Comparison of ENCODE assay signal across 37 cellular contexts in genomic region chr1:53975861-53976260, GRCh38. TPM values are rescaled to one million over a fixed set of nuclear protein-coding genes. Genes with fewer than 3 reads are reported as not detected.
"Had no signal": no experiment of that assay in that cellular context is flagged by ENCODE, and none has a peak within 500 bp of the region (broad histone marks: within the 10 kb centered on the region; RNA-seq: fewer than 3 reads in every experiment).

No MANE protein-coding gene starts in this region.

- H3K27ac ChIP-seq: KMS-11 had no signal

- H3K9ac ChIP-seq: KMS-11 had no signal

- H3K9me3 ChIP-seq: MG63 had no signal

- H3K4me2 ChIP-seq: KMS-11 had no signal

- H3K4me3 ChIP-seq: MG63 had no signal

- H3K27me3 ChIP-seq: MG63 had no signal

- DNase-seq: Karpas-422, Kasumi-1, MG63, MM.1S, MV-4-11, NCI-H1048, NCI-H1092, NCI-H1092 treated with DMSO at 0.1 percent for 48 hours, NCI-H1105, NCI-H1105 treated with DMSO at 0.1 percent for 48 hours, NCI-H1417, NCI-H1417 treated with DMSO at 0.1 percent for 48 hours, NCI-H1436, NCI-H1436 treated with DMSO at 0.1 percent for 48 hours, NCI-H146, NCI-H1694, NCI-H1694 treated with DMSO at 0.1 percent for 48 hours, NCI-H187, NCI-H187 treated with DMSO at 0.1 percent for 48 hours, NCI-H1930, NCI-H2029, NCI-H2029 treated with DMSO at 0.1 percent for 48 hours, NCI-H2081, NCI-H2081 treated with DMSO at 0.1 percent for 48 hours, NCI-H2107, NCI-H2171, NCI-H2171 treated with DMSO at 0.1 percent for 48 hours, NCI-H2227 treated with DMSO at 0.1 percent for 48 hours, NCI-H226, NCI-H345, NCI-H446, NCI-H446 treated with DMSO at 0.1 percent for 48 hours, NCI-H510A had no signal

RNA-seq across cellular contexts. Expression of gene LDLRAD1, which starts 42.1 kb away (rescaled TPM):
- total RNA-seq: LHCN-M2, M059J, MCF 10A had no signal
